In the genomic region with DNA sequence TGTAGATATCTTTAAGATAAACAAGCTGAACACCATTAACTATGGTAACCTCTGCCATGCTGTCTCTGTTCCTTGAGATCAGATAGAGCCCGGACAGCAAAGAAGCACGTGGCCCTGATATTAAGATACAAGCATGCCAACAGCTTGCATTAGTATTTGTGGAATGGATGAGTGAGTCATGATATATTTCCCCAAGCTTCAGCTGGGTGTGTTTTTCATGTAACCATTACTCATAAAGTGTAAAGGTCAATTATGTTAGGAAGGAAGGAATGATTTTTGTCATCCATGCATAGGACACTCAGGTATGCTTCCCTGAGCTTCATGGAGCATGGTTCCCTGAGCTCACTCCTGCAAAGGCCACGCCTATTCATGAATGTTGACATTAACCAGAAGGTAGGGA, we compare ENCODE assay signal across 11 cellular contexts.
DNase-seq lines count a peak whose midpoint lies in the region; ATAC-seq and TF ChIP-seq lines count a peak whose summit lies in the region.
"Had no signal": no experiment of that assay in that cellular context is flagged by ENCODE, and none has a peak within 500 bp of the region (broad histone marks: within the 10 kb centered on the region; RNA-seq: fewer than 3 reads in every experiment).

No MANE protein-coding gene starts in this region.

- H3K27me3 ChIP-seq in CD4-positive, alpha-beta memory T cell (ENCODE audit: insufficient read depth, low read length) = no peaks in the 10 kb centered on the region
- H3K27me3 ChIP-seq in brain microvascular endothelial cell (replicated peaks) = no peaks in the 10 kb centered on the region
- no peaks in the 10 kb centered on the region for H3K27me3 ChIP-seq in neuronal stem cell (ENCODE audit: control insufficient read depth in 3 of 3, insufficient read depth in 3 of 3, low read depth in 1 of 3, low read length in 3 of 3)
- H3K27me3 ChIP-seq: cardiac muscle cell, sigmoid colon had no signal

- no peak overlapping the region for H2AK5ac ChIP-seq in neuronal stem cell (ENCODE audit: low read depth, low read length)

- no peak overlapping the region for H4K91ac ChIP-seq in neuronal stem cell (ENCODE audit: low read depth, low read length, poor library complexity)

- no peak overlapping the region for H3K18ac ChIP-seq in neuronal stem cell (ENCODE audit: low read length)

- H2BK12ac ChIP-seq in neuronal stem cell (ENCODE audit: low read length) = no peak overlapping the region

- DNase-seq in CD4-positive, alpha-beta memory T cell = peak in 2 of 5 donors; percentile 28 to 75
- DNase-seq in LoVo (ENCODE audit: low spot score) = peak; percentile 94
- peak; percentile 91 for DNase-seq in brain microvascular endothelial cell
- peak in 1 of 10 donors; percentile 7 for DNase-seq in naive thymus-derived CD8-positive, alpha-beta T cell
- no peak for DNase-seq in NCI-H2029 treated with DMSO at 0.1 percent for 48 hours (lab: John Stamatoyannopoulos, UW)
- DNase-seq in neuronal stem cell (ENCODE audit: low spot score) = no peak
- DNase-seq: NCI-H2227 treated with DMSO at 0.1 percent for 48 hours, sigmoid colon had no signal

- H3K9ac ChIP-seq in neuronal stem cell (ENCODE audit: low read depth, low read length, poor library complexity) = no peak overlapping the region

- H3K4me3 Mint-ChIP-seq in CD4-positive, alpha-beta memory T cell = peak overlapping the region in 7 of 8 donors; percentile 37 to 85 (median 73)
- H3K4me3 Mint-ChIP-seq in naive thymus-derived CD8-positive, alpha-beta T cell = peak overlapping the region; percentile 10 to 85 (median 74)

- intact Hi-C loops in CD4-positive, alpha-beta memory T cell (cut with micrococcal nuclease) = loop anchor here (2.0 to 10.0 kb wide), 2 partner anchors 29 to 427 kb away; no protein-coding TSS in a partner anchor

- H3K4me2 ChIP-seq in neuronal stem cell (ENCODE audit: insufficient read depth, low read length, poor library complexity, severe bottlenecking) = no peak overlapping the region

- H3K4me1 Mint-ChIP-seq in CD4-positive, alpha-beta memory T cell = peaks cover 55 to 85% (median 66%) of the 10 kb centered on the region in 4 donors
- H3K4me1 Mint-ChIP-seq in naive thymus-derived CD8-positive, alpha-beta T cell = peaks cover 42 to 86% (median 82%) of the 10 kb centered on the region in 4 donors

- no peaks in the 10 kb centered on the region for H3K9me3 ChIP-seq in CD4-positive, alpha-beta memory T cell (ENCODE audit: control insufficient read depth in 1 of 2, low read length in 2 of 2)
- H3K9me3 ChIP-seq in neuronal stem cell (replicated peaks in 1 of 2; ENCODE audit: control insufficient read depth in 2 of 2, insufficient read depth in 1 of 2, low read depth in 1 of 2, low read length in 2 of 2) = no peaks in the 10 kb centered on the region

- in situ Hi-C loops in brain microvascular endothelial cell (cut with HindIII; ENCODE audit: low pct_ligation_motif_present, low sequenced_read_pairs) = no loop called here

- no peak overlapping the region for H2BK120ac ChIP-seq in neuronal stem cell (ENCODE audit: low read depth, low read length)

- H2BK15ac ChIP-seq in neuronal stem cell (ENCODE audit: low read length) = no peak overlapping the region

- H3K9me3 Mint-ChIP-seq in CD4-positive, alpha-beta memory T cell = peaks cover 0 to 12% (median 5%) of the 10 kb centered on the region in 8 donors
- H3K9me3 Mint-ChIP-seq in naive thymus-derived CD8-positive, alpha-beta T cell = peaks cover 0 to 10% (median 7%) of the 10 kb centered on the region in 9 donors

- no peak for TF ChIP-seq CTCF in brain microvascular endothelial cell (IDR thresholded peaks at IDR 0.05; ENCODE audit: low read depth, low read length, missing control alignments)

- H3K14ac ChIP-seq in neuronal stem cell (ENCODE audit: low read length) = no peak overlapping the region

- POLR2A ChIA-PET in CD4-positive, alpha-beta memory T cell (lab: Charles Lee; ENCODE audit: partially characterized antibody) = interaction anchor here (0.8 to 16.2 kb wide), 17 partner anchors 9 to 389 kb away, joined by 3 to 743 read pairs (median 8); a partner anchor contains a TSS
- POLR2A ChIA-PET in naive thymus-derived CD8-positive, alpha-beta T cell (lab: Charles Lee) = interaction anchor here (0.6 to 18.2 kb wide), 15 partner anchors 9 to 286 kb away, joined by 3 to 593 read pairs (median 5); a partner anchor contains a TSS

- no peaks in the 10 kb centered on the region for H3K36me3 ChIP-seq in CD4-positive, alpha-beta memory T cell (ENCODE audit: insufficient read depth, low read length)
- H3K36me3 ChIP-seq in brain microvascular endothelial cell (replicated peaks) (no peaks in the 10 kb centered on the region), neuronal stem cell (replicated peaks in 1 of 2; ENCODE audit: control insufficient read depth in 2 of 2, insufficient read depth in 2 of 2, low read length in 2 of 2) (no peaks in the 10 kb centered on the region)
- H3K36me3 ChIP-seq: cardiac muscle cell, sigmoid colon had no signal

- H3K23ac ChIP-seq in neuronal stem cell (ENCODE audit: low read depth, low read length, poor library complexity) = no peak overlapping the region

- peak overlapping the region; percentile 95 to 100 (median 100) for H3K27ac Mint-ChIP-seq in CD4-positive, alpha-beta memory T cell
- peak overlapping the region; percentile 96 to 100 (median 100) for H3K27ac Mint-ChIP-seq in naive thymus-derived CD8-positive, alpha-beta T cell

- no peak overlapping the region for H2BK5ac ChIP-seq in neuronal stem cell (ENCODE audit: low read length)

- H3K4ac ChIP-seq in neuronal stem cell (ENCODE audit: low read length) = no peak overlapping the region

- H3K4me3 ChIP-seq in CD4-positive, alpha-beta memory T cell (ENCODE audit: low read length in 2 of 2) = peak overlapping the region in 1 of 2 donors; percentile 23
- no peak overlapping the region for H3K4me3 ChIP-seq in brain microvascular endothelial cell (ENCODE audit: low read depth, low read length)
- no peak overlapping the region for H3K4me3 ChIP-seq in neuronal stem cell (ENCODE audit: low read length in 2 of 2)
- H3K4me3 ChIP-seq: cardiac muscle cell, sigmoid colon had no signal

- H3K36me3 Mint-ChIP-seq in CD4-positive, alpha-beta memory T cell = peaks cover 3 to 7% of the 10 kb centered on the region in 2 donors
- peaks cover 0 to 14% (median 4%) of the 10 kb centered on the region in 3 donors for H3K36me3 Mint-ChIP-seq in naive thymus-derived CD8-positive, alpha-beta T cell

- H3K79me1 ChIP-seq in neuronal stem cell (ENCODE audit: low read depth, low read length) = no peaks in the 10 kb centered on the region

- no CpG with 5 or more reads among the region's 3 CpGs for WGBS in neuronal stem cell (ENCODE audit: extremely low coverage in 2 of 2, insufficient read length in 2 of 2, insufficient replicate concordance in 1 of 2), 2 donors

- H4K8ac ChIP-seq in neuronal stem cell (ENCODE audit: low read depth, low read length) = no peak overlapping the region

- ATAC-seq in naive thymus-derived CD8-positive, alpha-beta T cell = no peak
- ATAC-seq in HG03039 (IDR thresholded peaks at IDR 0.05; ENCODE audit: unreplicated experiment) = no peak
- ATAC-seq in HG03025 (IDR thresholded peaks at IDR 0.05; ENCODE audit: low FRiP score, unreplicated experiment) = no peak

- CTCF ChIA-PET in CD4-positive, alpha-beta memory T cell (lab: Charles Lee; ENCODE audit: partially characterized antibody) = interaction anchor here (0.8 to 6.5 kb wide), 14 partner anchors 11 to 320 kb away, joined by 3 to 85 read pairs (median 6); no protein-coding TSS in a partner anchor

- H3K27me3 Mint-ChIP-seq in CD4-positive, alpha-beta memory T cell = no peaks in the 10 kb centered on the region
- H3K27me3 Mint-ChIP-seq in naive thymus-derived CD8-positive, alpha-beta T cell = no peaks in the 10 kb centered on the region

- peak overlapping the region; percentile 88 for H3K27ac ChIP-seq in CD4-positive, alpha-beta memory T cell (ENCODE audit: low read depth, low read length)
- H3K27ac ChIP-seq in brain microvascular endothelial cell (peak overlapping the region; percentile 71), neuronal stem cell (replicated peaks; ENCODE audit: low read length) (no peak overlapping the region)
- H3K27ac ChIP-seq: cardiac muscle cell, sigmoid colon had no signal

- H2AFZ ChIP-seq in neuronal stem cell (ENCODE audit: low read length) = no peak overlapping the region

- H3K4me1 ChIP-seq in CD4-positive, alpha-beta memory T cell (ENCODE audit: insufficient read depth, low read length) = peaks cover 76% of the 10 kb centered on the region
- peaks cover 0 to 11% of the 10 kb centered on the region in 2 donors for H3K4me1 ChIP-seq in neuronal stem cell (ENCODE audit: control insufficient read depth in 2 of 2, insufficient read depth in 1 of 2, low read depth in 1 of 2, low read length in 2 of 2)

Comparison
In these comparisons a context has a peak if more than half of its experiments do, and no peak if none do; other contexts are left out.
1. DNase-seq: peak in LoVo (single experiment) and brain microvascular endothelial cell (single experiment); none in NCI-H2029 treated with DMSO at 0.1 percent for 48 hours (single experiment) and neuronal stem cell (single experiment).